29 cellular contexts compared by ENCODE assay signal in the genomic region with DNA sequence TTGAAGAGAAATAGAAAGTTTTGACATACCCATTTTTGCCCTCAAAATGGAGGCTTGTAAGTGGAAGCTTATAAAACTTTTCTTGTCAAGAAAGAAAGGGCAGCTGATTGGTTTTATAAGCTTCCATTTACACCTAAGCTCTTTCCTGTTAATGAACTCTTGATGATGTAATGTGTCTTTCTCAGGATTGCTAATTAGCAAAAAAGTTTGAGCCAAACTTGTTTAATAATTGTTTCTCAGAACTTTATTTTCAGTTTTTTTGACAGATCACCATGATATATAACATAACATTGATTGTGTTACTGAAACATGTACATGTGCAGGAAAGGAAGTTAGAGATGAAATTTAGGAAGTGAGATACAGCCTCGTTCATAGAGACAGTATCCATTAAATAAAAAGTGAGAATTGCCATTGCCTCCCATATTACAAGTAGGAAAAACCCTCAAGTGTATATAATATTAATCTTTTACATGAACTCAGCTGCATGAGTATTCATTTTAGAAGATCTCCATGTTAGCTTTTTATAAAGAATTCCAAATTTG.
"Had no signal": no experiment of that assay in that cellular context is flagged by ENCODE, and none has a peak within 500 bp of the region (broad histone marks: within the 10 kb centered on the region; RNA-seq: fewer than 3 reads in every experiment).

No MANE protein-coding gene starts in this region.

- H3K27ac Mint-ChIP-seq: activated naive CD8-positive, alpha-beta T cell; naive B cell; nephron progenitor cell; stimulated activated memory B cell treated with anti-CD40 and anti-IgM and Interleukin-4, amounts not matched to agents 10 μg/mL and 1 μg/mL and 100 μg/mL, for 72 hours; stimulated activated naive CD8-positive, alpha-beta T cell treated with anti-CD3 and anti-CD28 coated beads, Interleukin-15, amount 100 ng/mL, for 72 hours; T-helper 2 cell treated with Interferon-gamma antibody and Interleukin-4, amounts not matched to agents 5 μg/mL and 100 μg/mL, for 36 hours had no signal

- H3K4me1 ChIP-seq: colonic mucosa, esophagus squamous epithelium had no signal

- H3K27me3 ChIP-seq: colonic mucosa, esophagus squamous epithelium, neutrophil, tibial artery had no signal

- H3K27ac ChIP-seq: colonic mucosa, epithelial cell of prostate, esophagus squamous epithelium, neutrophil, tibial artery, VCaP had no signal

- H3K36me3 ChIP-seq: colonic mucosa had no signal

- FAIRE-seq: bronchial epithelial cell, endometrium, islet of Langerhans, small intestine, TTC549 had no signal

- H3K9me3 Mint-ChIP-seq: naive B cell; nephron progenitor cell; stimulated activated memory B cell treated with anti-CD40 and anti-IgM and Interleukin-4, amounts not matched to agents 10 μg/mL and 1 μg/mL and 100 μg/mL, for 72 hours; stimulated activated naive CD8-positive, alpha-beta T cell treated with anti-CD3 and anti-CD28 coated beads, Interleukin-15, amount 100 ng/mL, for 72 hours; T-helper 2 cell treated with Interferon-gamma antibody and Interleukin-4, amounts not matched to agents 5 μg/mL and 100 μg/mL, for 36 hours had no signal

- ATAC-seq: sciatic nerve; stimulated activated memory B cell treated with anti-CD40 and anti-IgM and Interleukin-4, amounts not matched to agents 10 μg/mL and 1 μg/mL and 100 μg/mL, for 72 hours; stimulated activated naive CD8-positive, alpha-beta T cell treated with anti-CD3 and anti-CD28 coated beads, Interleukin-15, amount 100 ng/mL, for 72 hours had no signal

- H3K27me3 Mint-ChIP-seq: activated naive CD8-positive, alpha-beta T cell; naive B cell; stimulated activated memory B cell treated with anti-CD40 and anti-IgM and Interleukin-4, amounts not matched to agents 10 μg/mL and 1 μg/mL and 100 μg/mL, for 72 hours; stimulated activated naive CD8-positive, alpha-beta T cell treated with anti-CD3 and anti-CD28 coated beads, Interleukin-15, amount 100 ng/mL, for 72 hours had no signal

- H3K4me3 ChIP-seq: colonic mucosa, esophagus squamous epithelium, tibial artery had no signal

- H3K9me3 ChIP-seq: colonic mucosa, esophagus squamous epithelium, neutrophil, tibial artery had no signal

- H3K4me3 Mint-ChIP-seq: activated naive CD8-positive, alpha-beta T cell; naive B cell; nephron progenitor cell; stimulated activated memory B cell treated with anti-CD40 and anti-IgM and Interleukin-4, amounts not matched to agents 10 μg/mL and 1 μg/mL and 100 μg/mL, for 72 hours; stimulated activated naive CD8-positive, alpha-beta T cell treated with anti-CD3 and anti-CD28 coated beads, Interleukin-15, amount 100 ng/mL, for 72 hours; T-helper 2 cell treated with Interferon-gamma antibody and Interleukin-4, amounts not matched to agents 5 μg/mL and 100 μg/mL, for 36 hours had no signal

- H3K4me1 Mint-ChIP-seq: naive B cell had no signal

- DNase-seq: activated CD4-positive, alpha-beta T cell treated with anti-CD3 and anti-CD28 coated beads for 4 hours; activated CD4-positive, alpha-beta T cell treated with anti-CD3 and anti-CD28 coated beads, Interleukin-2, amount 50 U/mL, for 4 hours; activated CD8-positive, alpha-beta memory T cell treated with anti-CD3 and anti-CD28 coated beads for 24 hours; activated effector memory CD4-positive, alpha-beta T cell treated with Interleukin-2 at 50 U/mL for 16 hours; activated naive CD4-positive, alpha-beta T cell treated with Interleukin-2 at 50 U/mL for 16 hours; anterior cingulate cortex; cerebellar nuclear complex; colonic mucosa; effector CD8-positive, alpha-beta T cell; esophagus squamous epithelium; foreskin melanocyte; left ventricle myocardium superior; naive B cell; nephron progenitor cell; small intestine; stimulated activated CD4-positive, alpha-beta T cell treated with anti-CD3 and anti-CD28 coated beads, Interleukin-4, amount 100 ng/mL, for 24 hours; stimulated activated naive CD8-positive, alpha-beta T cell treated with anti-CD3 and anti-CD28 coated beads, Interleukin-15, amount 100 ng/mL, for 72 hours; tibial artery had no signal

- H3K36me3 Mint-ChIP-seq: naive B cell had no signal
